Comparison of ENCODE assay signal across 9 cellular contexts in the genomic region with DNA sequence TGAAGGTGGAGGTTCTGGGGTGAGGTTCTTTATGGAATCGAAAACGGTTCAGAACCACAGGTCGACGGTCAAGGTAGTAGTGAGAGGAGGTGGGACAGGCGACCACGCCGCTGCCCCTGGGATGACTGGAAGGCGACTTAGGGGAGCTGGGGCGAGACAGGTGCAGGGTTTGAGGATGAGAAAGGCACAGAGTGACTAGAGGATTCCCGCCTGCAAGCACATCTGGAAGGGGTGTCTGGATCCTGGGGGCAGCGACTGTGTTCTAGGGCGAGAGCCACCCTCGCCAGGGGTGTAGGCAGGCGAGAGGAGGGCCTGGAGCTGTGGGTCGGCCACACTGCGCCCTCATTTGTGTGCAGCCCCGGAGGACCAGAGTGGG. TPM values are rescaled to one million over a fixed set of nuclear protein-coding genes. Genes with fewer than 3 reads are reported as not detected.
DNase-seq lines count a peak whose midpoint lies in the region; ATAC-seq, FAIRE-seq and TF ChIP-seq lines count a peak whose summit lies in the region.
"Had no signal": no experiment of that assay in that cellular context is flagged by ENCODE, and none has a peak within 500 bp of the region (broad histone marks: within the 10 kb centered on the region; RNA-seq: fewer than 3 reads in every experiment).

No MANE protein-coding gene starts in this region.

- no peaks in the 10 kb centered on the region for H3K79me2 ChIP-seq in GM23338 (replicated peaks; ENCODE audit: insufficient read depth)

- H3K36me3 Mint-ChIP-seq in GM23338 (ENCODE audit: low read depth): no peaks in the 10 kb centered on the region; the same call in 2 of the 3 replicates
- peaks cover 2% of the 10 kb centered on the region for H3K36me3 Mint-ChIP-seq in activated naive CD8-positive, alpha-beta T cell treated with anti-CD3 and anti-CD28 coated beads, Interleukin-2, amount 50 U/mL, for 24 hours (ENCODE audit: low read depth)

- H3K27me3 ChIP-seq in GM23338 (ENCODE audit: insufficient read depth): peaks cover 61% of the 10 kb centered on the region
- no peaks in the 10 kb centered on the region for H3K27me3 ChIP-seq in mononuclear cell (ENCODE audit: insufficient read depth, low read length)

- POLR2A ChIA-PET in A549 (lab: Yijun Ruan, JAX): interaction anchor here (0.6 to 0.9 kb wide), 2 partner anchors 10 to 23 kb away, joined by 3 read pairs; no protein-coding TSS in a partner anchor

- TF ChIP-seq POLR2A in A549 (IDR thresholded peaks at IDR 0.05; ENCODE audit: low read length): no peak

- H3K9me3 ChIP-seq in A549 (no peaks in the 10 kb centered on the region), mononuclear cell (ENCODE audit: low read depth, low read length) (no peaks in the 10 kb centered on the region)

- FAIRE-seq in A549 (lab: Jason Lieb, UNC): no peak

- no peaks in the 10 kb centered on the region for H3K9me3 Mint-ChIP-seq in GM23338
- H3K9me3 Mint-ChIP-seq in activated naive CD8-positive, alpha-beta T cell treated with anti-CD3 and anti-CD28 coated beads, Interleukin-2, amount 50 U/mL, for 24 hours: no peaks in the 10 kb centered on the region

- peaks cover 14% of the 10 kb centered on the region for H3K4me1 Mint-ChIP-seq in GM23338
- H3K4me1 Mint-ChIP-seq in activated naive CD8-positive, alpha-beta T cell treated with anti-CD3 and anti-CD28 coated beads, Interleukin-2, amount 50 U/mL, for 24 hours: peaks cover 42% of the 10 kb centered on the region

- peaks cover 4% of the 10 kb centered on the region; the same call in 1 of the 2 replicates for H4K20me1 ChIP-seq in GM23338 (replicated peaks; ENCODE audit: insufficient read depth)

- H3K4me3 ChIP-seq in A549: peak overlapping the region; percentile 80
- H3K4me3 ChIP-seq in GM23338: peak overlapping the region; percentile 61
- H3K4me3 ChIP-seq in mononuclear cell (ENCODE audit: low read length): peak overlapping the region; percentile 73

- H3K27ac Mint-ChIP-seq in GM23338: no peak overlapping the region
- H3K27ac Mint-ChIP-seq in activated naive CD8-positive, alpha-beta T cell treated with anti-CD3 and anti-CD28 coated beads, Interleukin-2, amount 50 U/mL, for 24 hours: no peak overlapping the region

- DNase-seq in A549 (ENCODE audit: low read depth in 1 of 2, low spot score in 1 of 2) (no peak), GM23338 (ENCODE audit: low spot score) (no peak), epidermal melanocyte (ENCODE audit: insufficient read length, low spot score) (no peak), NCI-H2029 (lab: John Stamatoyannopoulos, UW) (no peak), SW 1271 (lab: John Stamatoyannopoulos, UW) (no peak), AG20443 (ENCODE audit: low spot score) (no peak)
- no peak for DNase-seq in activated naive CD8-positive, alpha-beta T cell treated with anti-CD3 and anti-CD28 coated beads, Interleukin-2, amount 50 U/mL, for 24 hours
- DNase-seq: DMS 273 treated with DMSO at 0.1 percent for 48 hours had no signal

- H3K36me3 ChIP-seq in GM23338 (ENCODE audit: insufficient read depth): no peaks in the 10 kb centered on the region

- H3K4me1 ChIP-seq in A549: peaks cover 12% of the 10 kb centered on the region
- H3K4me1 ChIP-seq in GM23338 (ENCODE audit: insufficient read depth): no peaks in the 10 kb centered on the region
- peaks cover 83% of the 10 kb centered on the region for H3K4me1 ChIP-seq in mononuclear cell (ENCODE audit: insufficient read depth, low read length)

- no peak for TF ChIP-seq RAD21 in A549 (conservative IDR thresholded peaks at IDR 0.05 in 1 of 2, IDR thresholded peaks at IDR 0.05 in 1 of 2)

- TF ChIP-seq CTCF in A549 (IDR thresholded peaks at IDR 0.05): no peak
- TF ChIP-seq CTCF in GM23338 (conservative IDR thresholded peaks at IDR 0.05; ENCODE audit: low read depth in 2 of 2): no peak

- peaks cover 59% of the 10 kb centered on the region for H3K27me3 Mint-ChIP-seq in GM23338 (ENCODE audit: insufficient read depth, low read depth, poor library complexity)
- H3K27me3 Mint-ChIP-seq in activated naive CD8-positive, alpha-beta T cell treated with anti-CD3 and anti-CD28 coated beads, Interleukin-2, amount 50 U/mL, for 24 hours: peaks cover 25% of the 10 kb centered on the region

- TF ChIP-seq EP300 in A549 (IDR thresholded peaks at IDR 0.05): no peak

- 0 out of 2 replicates have a peak, but pooled peaks cover 5% of the 10 kb centered on the region for H3F3A ChIP-seq in GM23338 (replicated peaks; ENCODE audit: low read depth)

- H3K27ac ChIP-seq in A549 (peak overlapping the region; percentile 79 to 88), GM23338 (ENCODE audit: low read depth) (no peak overlapping the region)

- CTCF ChIA-PET in A549 (lab: Yijun Ruan, JAX): interaction anchor here (0.7 to 1.6 kb wide), 4 partner anchors 10 to 154 kb away, joined by 3 to 5 read pairs (median 4); no protein-coding TSS in a partner anchor

- H3K4me3 Mint-ChIP-seq in GM23338: peak overlapping the region; percentile 61
- H3K4me3 Mint-ChIP-seq in activated naive CD8-positive, alpha-beta T cell treated with anti-CD3 and anti-CD28 coated beads, Interleukin-2, amount 50 U/mL, for 24 hours: peak overlapping the region; percentile 66

- 85% methylated on average over 13 of the region's 17 CpGs for WGBS in A549 (ENCODE audit: missing lambda C conversion rate)

- H3K9me2 ChIP-seq in GM23338 (ENCODE audit: insufficient read depth): no peaks in the 10 kb centered on the region

- peak overlapping the region; percentile 96 for H2AFZ ChIP-seq in GM23338

- H3K4me2 ChIP-seq in A549 (peak overlapping the region; percentile 93), GM23338 (peak overlapping the region; percentile 86)

- ATAC-seq in A549: no peak; a peak in 1 of 6 replicates
- ATAC-seq in GM23338: peak; percentile 4
- no peak for ATAC-seq in activated naive CD8-positive, alpha-beta T cell treated with anti-CD3 and anti-CD28 coated beads, Interleukin-2, amount 50 U/mL, for 24 hours

TF ChIP-seq in A549, 52 proteins besides CTCF, POLR2A, EP300 and RAD21 (continues in another document):
- TF ChIP-seq HOXA7 (CRISPR knock-in tag; IDR thresholded peaks at IDR 0.05) (no peak), BHLHE40 (IDR thresholded peaks at IDR 0.05; ENCODE audit: low read depth, low read length) (no peak), RFX5 (IDR thresholded peaks at IDR 0.05) (no peak), JUN (IDR thresholded peaks at IDR 0.05) (no peak), FOSB (CRISPR knock-in tag; IDR thresholded peaks at IDR 0.05) (no peak), GATA3 (IDR thresholded peaks at IDR 0.05; ENCODE audit: borderline replicate concordance) (no peak), JUNB (IDR thresholded peaks at IDR 0.05) (no peak), CBX8 (IDR thresholded peaks at IDR 0.05) (no peak), CEBPB (IDR thresholded peaks at IDR 0.05) (no peak), ZNF302 (CRISPR knock-in tag; IDR thresholded peaks at IDR 0.05) (no peak)
- TF ChIP-seq, protein P1, sequence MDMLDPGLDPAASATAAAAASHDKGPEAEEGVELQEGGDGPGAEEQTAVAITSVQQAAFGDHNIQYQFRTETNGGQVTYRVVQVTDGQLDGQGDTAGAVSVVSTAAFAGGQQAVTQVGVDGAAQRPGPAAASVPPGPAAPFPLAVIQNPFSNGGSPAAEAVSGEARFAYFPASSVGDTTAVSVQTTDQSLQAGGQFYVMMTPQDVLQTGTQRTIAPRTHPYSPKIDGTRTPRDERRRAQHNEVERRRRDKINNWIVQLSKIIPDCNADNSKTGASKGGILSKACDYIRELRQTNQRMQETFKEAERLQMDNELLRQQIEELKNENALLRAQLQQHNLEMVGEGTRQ (IDR thresholded peaks at IDR 0.05): no peak

TF ChIP-seq in GM23338, 12 proteins besides CTCF, POLR2A, EP300 and RAD21 (continues in another document):
- TF ChIP-seq EZH2 (IDR thresholded peaks at IDR 0.05; ENCODE audit: low read depth, unreplicated experiment): no peak
- TF ChIP-seq CREB1 (CRISPR knock-in tag; IDR thresholded peaks at IDR 0.05; ENCODE audit: low read depth): no peak
- TF ChIP-seq POLR2AphosphoS5 (IDR thresholded peaks at IDR 0.05; ENCODE audit: low read depth): no peak
- TF ChIP-seq EZH2phosphoT487 (IDR thresholded peaks at IDR 0.05; ENCODE audit: unreplicated experiment): no peak

RNA-seq across cellular contexts. Expression of a gene that starts 0.5 kb away (rescaled TPM):
- polyA plus RNA-seq in A549 (2011; rRNA removed) (5.5 and 6.5 TPM in 2 replicates), A549 (2017; fragmentation: RNase III; extraction: RNeasy Plus Mini Kit Qiagen cat#74134 plus additional on column Dnase treatment) (6.1 to 9.7 TPM (median 8.7 TPM) in 3 replicates), GM23338 (2016; fragmentation: Nextera tagmentation; extraction: Ambion mirVana) (0.37 and 1.9 TPM in 2 replicates)
- polyA plus RNA-seq in A549 (2012; cell fraction: cytosol; rRNA removed): 8.4 and 11.0 TPM in 2 replicates
- polyA plus RNA-seq in A549 (2012; cell fraction: nucleus; rRNA removed): 24.9 and 30.2 TPM in 2 replicates
- 9.4 and 14.7 TPM in 2 replicates for polyA minus RNA-seq in A549 (2011; rRNA and poly(A)+ RNA removed)
- total RNA-seq in GM23338 (2014; rRNA removed; shearing (Covaris generic)): 1.1 and 3.7 TPM in 2 replicates
- total RNA-seq in mononuclear cell: 26.7 TPM

RNA-seq across cellular contexts. Expression of a gene that starts 26.8 kb away (rescaled TPM):
- polyA plus RNA-seq in A549 (2011; rRNA removed) (0.05 TPM in 1 of 2 replicates, not detected in the other), A549 (2017; fragmentation: RNase III; extraction: RNeasy Plus Mini Kit Qiagen cat#74134 plus additional on column Dnase treatment) (0.07 to 0.18 TPM (median 0.14 TPM) in 3 replicates), GM23338 (2016; fragmentation: Nextera tagmentation; extraction: Ambion mirVana) (0.99 and 1.1 TPM in 2 replicates)
- 0.03 and 0.06 TPM in 2 replicates for polyA plus RNA-seq in A549 (2012; cell fraction: cytosol; rRNA removed)
- polyA plus RNA-seq in A549 (2012; cell fraction: nucleus; rRNA removed): 0.15 and 0.31 TPM in 2 replicates
- polyA minus RNA-seq in A549 (2011; rRNA and poly(A)+ RNA removed): not detected in 2 replicates
- 0.76 and 1.3 TPM in 2 replicates for total RNA-seq in GM23338 (2014; rRNA removed; shearing (Covaris generic))
- 0.10 TPM for total RNA-seq in mononuclear cell
